In the genomic region with DNA sequence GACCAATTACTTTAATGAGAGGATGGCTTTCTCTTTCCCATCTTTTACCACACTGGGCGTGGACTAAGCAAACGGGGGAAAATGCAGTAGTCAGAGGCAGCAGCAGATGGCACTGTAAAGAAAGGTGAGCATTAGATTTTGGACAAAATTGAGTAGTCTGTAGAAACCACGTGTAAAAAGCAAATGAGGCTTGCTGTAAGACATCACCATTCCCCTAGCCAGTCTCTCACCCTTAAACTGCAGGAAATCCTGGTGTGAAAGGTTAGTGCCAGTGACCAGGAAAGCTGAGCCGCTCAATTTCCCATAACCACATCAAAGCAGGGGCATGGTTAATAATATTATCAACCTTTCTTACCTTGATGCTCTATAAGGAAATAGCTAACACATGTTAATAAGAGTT, we compare ENCODE assay signal across 8 cellular contexts.
DNase-seq lines count a peak whose midpoint lies in the region; ATAC-seq lines count a peak whose summit lies in the region.

No MANE protein-coding gene starts in this region.

- no peaks in the 10 kb centered on the region for H3K36me3 ChIP-seq in effector memory CD4-positive, alpha-beta T cell (ENCODE audit: control insufficient read depth, insufficient read depth, low read length)

- no peak overlapping the region for H3K4me3 ChIP-seq in effector memory CD4-positive, alpha-beta T cell (ENCODE audit: insufficient read depth, low read depth, low read length, poor library complexity, severe bottlenecking)

- ATAC-seq in HG02763 (IDR thresholded peaks at IDR 0.05; ENCODE audit: unreplicated experiment) (no peak), GM18870 (IDR thresholded peaks at IDR 0.05; ENCODE audit: unreplicated experiment) (no peak)

- DNase-seq in EL (peak; percentile 27), LoVo (ENCODE audit: low spot score) (peak; percentile 45), T47D (ENCODE audit: low read depth in 1 of 2, low spot score in 1 of 2) (peak; percentile 3 to 76), midbrain (lab: John Stamatoyannopoulos, UW) (peak; percentile 3), COLO668 (lab: John Stamatoyannopoulos, UW; ENCODE audit: unreplicated experiment) (no peak)
- no peak for DNase-seq in effector memory CD4-positive, alpha-beta T cell

- H3K27ac ChIP-seq in effector memory CD4-positive, alpha-beta T cell (ENCODE audit: insufficient read depth, low read length, poor library complexity, severe bottlenecking), result no peak overlapping the region

- peaks cover 4% of the 10 kb centered on the region for H3K27me3 ChIP-seq in effector memory CD4-positive, alpha-beta T cell (replicated peaks; ENCODE audit: control insufficient read depth, insufficient read depth, low read length, poor library complexity, severe bottlenecking)

- H3K4me1 ChIP-seq in effector memory CD4-positive, alpha-beta T cell (ENCODE audit: control insufficient read depth, insufficient read depth, low read length, poor library complexity, severe bottlenecking), result no peaks in the 10 kb centered on the region

- no peaks in the 10 kb centered on the region for H3K9me3 ChIP-seq in effector memory CD4-positive, alpha-beta T cell (ENCODE audit: control insufficient read depth, low read length)

- in situ Hi-C loops in T47D (cut with HindIII; ENCODE audit: low pct_unique_long_range_greater_than_20kb, low sequenced_read_pairs), result no loop called here

Comparison
In these comparisons a context has a peak if more than half of its experiments do, and no peak if none do; other contexts are left out.
1. DNase-seq: peak in EL (single experiment), LoVo (single experiment), T47D (2 of 2) and midbrain (single experiment); none in effector memory CD4-positive, alpha-beta T cell (0 of 3) and COLO668 (single experiment).